ENCODE assay signal across 17 cellular contexts in genomic region chr9:75626860-75627259, GRCh38.
"Had no signal": no experiment of that assay in that cellular context is flagged by ENCODE, and none has a peak within 500 bp of the region (broad histone marks: within the 10 kb centered on the region; RNA-seq: fewer than 3 reads in every experiment).

No MANE protein-coding gene starts in this region.

- DNase-seq: activated B cell treated with CpG ODN at 0.5 μM for 24 hours; activated CD4-positive, alpha-beta memory T cell treated with anti-CD3 and anti-CD28 coated beads, Interleukin-2, amount 10 ng/mL, durations not matched to agents 7 days and 5 days; activated CD4-positive, alpha-beta T cell treated with anti-CD3 and anti-CD28 coated beads for 4 hours; activated CD8-positive, alpha-beta memory T cell treated with anti-CD3 and anti-CD28 coated beads, Interleukin-2, amount 10 ng/mL, durations not matched to agents 7 days and 5 days; activated naive CD4-positive, alpha-beta T cell; activated naive CD8-positive, alpha-beta T cell treated with anti-CD3 and anti-CD28 coated beads, Interleukin-2, amount 10 ng/mL, durations not matched to agents 7 days and 5 days; erythroblast; heart left ventricle; kidney glomerular epithelial cell; stimulated activated CD4-positive, alpha-beta T cell treated with anti-CD3 and anti-CD28 coated beads, Interleukin-12 subunit alpha, Interleukin-12 subunit beta, amount 100 ng/mL, for 4 hours; stimulated activated CD4-positive, alpha-beta T cell treated with anti-CD3 and anti-CD28 coated beads, Interleukin-2, amount 100 ng/mL, for 24 hours; stimulated activated naive CD4-positive, alpha-beta T cell treated with Interleukin-2 at 50 U/mL for 16 hours; tibial artery; uterus had no signal

- H3K27ac ChIP-seq: coronary artery, tibial artery, uterus had no signal

- H3K27me3 ChIP-seq: heart left ventricle, tibial artery, uterus had no signal

- H3K4me3 ChIP-seq: coronary artery, heart left ventricle, tibial artery, uterus had no signal

- H3K9me3 ChIP-seq: heart left ventricle, tibial artery, uterus had no signal

- H3K4me1 ChIP-seq: uterus had no signal

- FAIRE-seq: frontal cortex had no signal

- ATAC-seq: activated CD8-positive, alpha-beta memory T cell treated with anti-CD3 and anti-CD28 coated beads, Interleukin-2, amount 10 ng/mL, durations not matched to agents 7 days and 5 days; activated T-helper 17 cell treated with anti-CD3 and anti-CD28 coated beads, Interleukin-2, amount 50 U/mL, for 72 hours; heart left ventricle had no signal

- H3K36me3 ChIP-seq: heart left ventricle, tibial artery, uterus had no signal
